ENCODE assay signal across 7 cellular contexts in the genomic region with DNA sequence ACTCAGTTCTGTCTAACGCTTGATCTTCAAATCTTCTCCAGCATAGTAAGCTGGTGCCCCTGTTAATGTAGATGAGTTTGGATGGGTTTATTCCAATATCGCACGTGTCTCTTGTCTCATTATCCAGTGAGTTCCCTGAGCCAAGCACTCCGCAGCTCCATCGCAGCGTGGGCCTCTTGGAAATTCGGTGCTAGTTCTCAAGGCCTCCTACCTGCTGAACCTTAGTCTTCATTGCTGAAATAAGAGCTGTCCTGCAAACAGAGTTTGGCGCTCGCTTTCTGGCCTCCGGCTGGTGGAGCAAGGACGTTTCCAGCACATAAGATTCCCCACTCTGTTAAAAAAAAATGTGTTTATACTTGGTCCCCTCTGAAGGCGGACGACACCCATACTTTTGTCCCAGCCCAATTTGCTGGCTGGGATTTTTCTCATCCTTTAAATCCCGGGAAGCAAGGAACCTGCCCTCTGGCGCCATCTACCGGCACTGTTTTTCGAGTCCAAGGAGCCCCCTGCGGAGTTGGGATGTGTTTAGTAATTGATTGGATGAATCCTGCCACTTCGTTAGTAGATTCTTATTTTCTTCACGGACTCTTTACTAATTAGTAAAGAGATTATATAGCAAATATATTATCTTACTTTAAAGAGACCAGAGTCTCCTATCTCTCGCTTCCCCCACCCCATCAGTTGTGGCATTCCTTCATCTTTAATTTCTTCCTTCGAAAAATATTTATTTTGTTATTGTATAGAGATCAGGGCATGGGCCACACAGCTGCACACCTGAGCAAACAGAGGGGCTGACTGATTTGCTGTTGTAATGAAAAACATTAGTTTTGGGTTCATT. TPM values are rescaled to one million over a fixed set of nuclear protein-coding genes. Genes with fewer than 3 reads are reported as not detected.
DNase-seq lines count a peak whose midpoint lies in the region; TF ChIP-seq lines count a peak whose summit lies in the region.

No MANE protein-coding gene starts in this region.

- H3K27me3 ChIP-seq in endodermal cell (ENCODE audit: control insufficient read depth, insufficient read depth, low read length, poor library complexity, severe bottlenecking) (peaks cover 42% of the 10 kb centered on the region), tibial nerve (no peaks in the 10 kb centered on the region)

- H3K36me3 ChIP-seq in endodermal cell (ENCODE audit: control insufficient read depth, insufficient read depth, low read length) = no peaks in the 10 kb centered on the region
- H3K36me3 ChIP-seq in tibial nerve = no peaks in the 10 kb centered on the region

- H3K9ac ChIP-seq in endodermal cell (ENCODE audit: extremely low read depth, low read length, poor library complexity, severe bottlenecking) = no peak overlapping the region

- H3K4me1 ChIP-seq in endodermal cell (ENCODE audit: control insufficient read depth, insufficient read depth, low read length) = peaks cover 2% of the 10 kb centered on the region
- H3K4me1 ChIP-seq in tibial nerve = peaks cover 0 to 36% (median 11%) of the 10 kb centered on the region in 4 donors

- no peak for TF ChIP-seq POLR2A in tibial nerve (IDR thresholded peaks at IDR 0.05)

- 53 to 82% methylated on average over 10 to 19 of the region's 22 CpGs for WGBS in endodermal cell (ENCODE audit: insufficient coverage in 1 of 2, insufficient read length in 1 of 2), 2 experiments
- 38 to 46% methylated on average over 22 of the region's 22 CpGs for WGBS in tibial nerve, 2 donors

- H3K9me3 ChIP-seq in endodermal cell (ENCODE audit: control insufficient read depth, low read length) (no peaks in the 10 kb centered on the region), tibial nerve (no peaks in the 10 kb centered on the region)

- H3K36me3 Mint-ChIP-seq in endodermal cell (ENCODE audit: low read depth) = no peaks in the 10 kb centered on the region

- TF ChIP-seq EP300 in tibial nerve (IDR thresholded peaks at IDR 0.05) = no peak

- H3K4me3 Mint-ChIP-seq in endodermal cell = no peak overlapping the region

- no peak overlapping the region for H3K4me3 ChIP-seq in endodermal cell (ENCODE audit: low read length)
- H3K4me3 ChIP-seq in tibial nerve = no peak overlapping the region

- TF ChIP-seq CTCF in endodermal cell (conservative IDR thresholded peaks at IDR 0.05) (peak; percentile 95), tibial nerve (IDR thresholded peaks at IDR 0.05) (peak; percentile 66 to 83 (median 75))

- DNase-seq in ELR (ENCODE audit: low read depth) = peak; percentile 85
- DNase-seq in NCI-H1105 treated with DMSO at 0.1 percent for 48 hours (lab: John Stamatoyannopoulos, UW) = peak; percentile 26
- DNase-seq in activated CD4-positive, alpha-beta T cell treated with anti-CD3 and anti-CD28 coated beads for 48 hours = peak; percentile 60
- peak; percentile 96 for DNase-seq in endodermal cell
- peak; percentile 82 for DNase-seq in medulla oblongata (ENCODE audit: extremely low spot score)
- peak; percentile 81 to 96 for DNase-seq in tibial nerve (ENCODE audit: low spot score in 2 of 2)
- no peak for DNase-seq in GDM1 (lab: John Stamatoyannopoulos, UW)

- H3K9me3 Mint-ChIP-seq in endodermal cell = peaks cover 2% of the 10 kb centered on the region

- H3K27me3 Mint-ChIP-seq in endodermal cell (ENCODE audit: insufficient read depth) = peaks cover 39% of the 10 kb centered on the region

- peaks cover 18% of the 10 kb centered on the region for H3K4me1 Mint-ChIP-seq in endodermal cell

- no peak overlapping the region for H3K27ac Mint-ChIP-seq in endodermal cell

- H3K27ac ChIP-seq in endodermal cell (ENCODE audit: low read depth, low read length) (no peak overlapping the region), tibial nerve (no peak overlapping the region)

RNA-seq across cellular contexts. Expression of a gene that starts 14.7 kb away (rescaled TPM):
- total RNA-seq in endodermal cell (10 to 100 TPM; 15.1 to 16.3 TPM), tibial nerve (100 to 1,000 TPM; 169 to 267 (median 192) TPM)
- 29.1 TPM for polyA plus RNA-seq in endodermal cell (2013, experiment 1 of 2)
- 30.4 TPM for polyA plus RNA-seq in endodermal cell (2013, experiment 2 of 2)

Comparison
In these comparisons a context has a peak if more than half of its experiments do, and no peak if none do; other contexts are left out.
1. RNA of a gene that starts 14.7 kb away (total RNA-seq): 169 to 267 TPM in tibial nerve; 15.1 to 16.3 TPM in endodermal cell; every median in the first group is over 4 times any median in the second.